Comparison of ENCODE assay signal across 1 cellular context in genomic region chr11:27471067-27471587, GRCh38.
TF ChIP-seq lines count a peak whose summit lies in the region.

No MANE protein-coding gene starts in this region.

TF ChIP-seq in IMR-90, 13 proteins besides CTCF, POLR2A, EP300 and RAD21:
- TF ChIP-seq CEBPB (IDR thresholded peaks at IDR 0.05; ENCODE audit: low read depth, low read length): no peak
- no peak for TF ChIP-seq RCOR1 (IDR thresholded peaks at IDR 0.05; ENCODE audit: insufficient replicate concordance, low read length)
- TF ChIP-seq SMC3 (IDR thresholded peaks at IDR 0.05; ENCODE audit: low read depth, low read length): no peak
- no peak for TF ChIP-seq BHLHE40 (IDR thresholded peaks at IDR 0.05; ENCODE audit: low read depth, low read length)
- TF ChIP-seq USF2 (IDR thresholded peaks at IDR 0.05; ENCODE audit: low read depth, low read length): no peak
- no peak for TF ChIP-seq CHD1 (IDR thresholded peaks at IDR 0.05; ENCODE audit: low read depth, low read length)
